Comparison of ENCODE assay signal across 6 cellular contexts in the genomic region with DNA sequence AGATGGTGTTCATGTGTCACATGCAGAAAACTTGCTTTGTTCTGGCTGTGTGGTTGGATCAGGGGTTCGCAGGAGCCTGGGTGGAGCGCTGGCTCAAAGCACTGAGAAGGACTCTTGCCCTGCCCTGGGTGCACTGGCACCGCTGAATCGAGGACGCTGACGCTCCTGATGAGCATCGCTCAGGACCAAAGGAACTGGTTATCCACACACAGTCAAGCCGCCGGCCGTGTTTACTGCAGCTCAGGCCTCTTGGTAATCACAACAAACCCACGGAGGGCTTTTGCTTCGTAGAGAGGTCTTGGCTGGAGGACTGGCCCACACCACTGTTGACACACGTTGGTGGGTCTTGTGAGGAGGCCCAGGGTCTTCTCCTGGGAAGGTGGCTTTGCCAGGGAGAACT.
"Had no signal": no experiment of that assay in that cellular context is flagged by ENCODE, and none has a peak within 500 bp of the region (broad histone marks: within the 10 kb centered on the region; RNA-seq: fewer than 3 reads in every experiment).

No MANE protein-coding gene starts in this region.

- H3K4me3 ChIP-seq: K562 had no signal

- H3K27ac ChIP-seq: HL-60 had no signal

- FAIRE-seq: HepG2, HTR-8/SVneo, K562 had no signal

- DNase-seq: IMR-90, KBM-7 had no signal

- ATAC-seq: HepG2, K562 had no signal
